Comparison of ENCODE assay signal across 8 cellular contexts in genomic region chr19:48290341-48290922, GRCh38. TPM values are rescaled to one million over a fixed set of nuclear protein-coding genes. Genes with fewer than 3 reads are reported as not detected.
DNase-seq lines count a peak whose midpoint lies in the region; ATAC-seq and TF ChIP-seq lines count a peak whose summit lies in the region.

No MANE protein-coding gene starts in this region.

- POLR2A ChIA-PET in activated CD4-positive, alpha-beta memory T cell treated with anti-CD3 and anti-CD28 coated beads for 36 hours (lab: Charles Lee), result no interaction called here

- H3K27ac Mint-ChIP-seq in activated CD4-positive, alpha-beta memory T cell treated with anti-CD3 and anti-CD28 coated beads for 36 hours, result no peak overlapping the region

- ATAC-seq in HG03175 (IDR thresholded peaks at IDR 0.05; ENCODE audit: unreplicated experiment) (no peak), HG03139 (IDR thresholded peaks at IDR 0.05; ENCODE audit: unreplicated experiment) (no peak)

- H3K36me3 ChIP-seq in right atrium auricular region (no peaks in the 10 kb centered on the region), skeletal muscle tissue (ENCODE audit: control insufficient read depth in 3 of 3, insufficient read depth in 3 of 3, low read length in 3 of 3) (no peaks in the 10 kb centered on the region)

- peaks cover 7% of the 10 kb centered on the region for H3K4me1 Mint-ChIP-seq in activated CD4-positive, alpha-beta memory T cell treated with anti-CD3 and anti-CD28 coated beads for 36 hours (ENCODE audit: low read depth)

- H3K27ac ChIP-seq in right atrium auricular region (peak overlapping the region in 1 of 2 donors; percentile 58), skeletal muscle tissue (ENCODE audit: low read depth, low read length) (no peak overlapping the region)

- H3K9ac ChIP-seq in skeletal muscle tissue (ENCODE audit: low read depth in 1 of 3, low read length in 3 of 3), result peak overlapping the region in 2 of 3 donors; percentile 43 to 54

- H3K9me3 ChIP-seq in right atrium auricular region (peaks cover 0 to 12% of the 10 kb centered on the region in 2 donors), skeletal muscle tissue (ENCODE audit: control insufficient read depth in 3 of 3, low read length in 3 of 3) (peaks cover 0 to 3% (median 3%) of the 10 kb centered on the region in 3 donors)

- no peak for TF ChIP-seq CTCF in right atrium auricular region (IDR thresholded peaks at IDR 0.05)

- peak overlapping the region; percentile 24 to 51 for H3K4me3 ChIP-seq in right atrium auricular region
- H3K4me3 ChIP-seq in skeletal muscle tissue (ENCODE audit: low read length in 3 of 3), result peak overlapping the region in 2 of 3 donors; percentile 65 to 69

- H3K9me3 Mint-ChIP-seq in activated CD4-positive, alpha-beta memory T cell treated with anti-CD3 and anti-CD28 coated beads for 36 hours, result peaks cover 11% of the 10 kb centered on the region

- no peaks in the 10 kb centered on the region for H3K27me3 Mint-ChIP-seq in activated CD4-positive, alpha-beta memory T cell treated with anti-CD3 and anti-CD28 coated beads for 36 hours

- CTCF ChIA-PET in activated CD4-positive, alpha-beta memory T cell treated with anti-CD3 and anti-CD28 coated beads for 36 hours (lab: Charles Lee), result interaction anchor here (1.0 to 3.3 kb wide), 8 partner anchors 9 to 183 kb away, joined by 4 to 16 read pairs (median 5); partner anchors contain the start of gene ZNF114

- H3K27me3 ChIP-seq in right atrium auricular region (no peaks in the 10 kb centered on the region), skeletal muscle tissue (ENCODE audit: control insufficient read depth in 3 of 3, insufficient read depth in 3 of 3, low read length in 3 of 3) (peaks cover 5 to 10% (median 5%) of the 10 kb centered on the region in 3 donors)

- DNase-seq in NCI-H82 (lab: John Stamatoyannopoulos, UW) (peak; percentile 23), NCI-H82 treated with DMSO at 0.1 percent for 48 hours (lab: John Stamatoyannopoulos, UW; ENCODE audit: unreplicated experiment) (no peak), right atrium auricular region (ENCODE audit: low spot score) (no peak), DMS114 treated with DMSO at 0.1 percent for 48 hours (lab: John Stamatoyannopoulos, UW; ENCODE audit: unreplicated experiment) (no peak)
- DNase-seq in activated CD4-positive, alpha-beta memory T cell treated with anti-CD3 and anti-CD28 coated beads for 36 hours, result no peak

- peak overlapping the region; percentile 69 for H3K4me3 Mint-ChIP-seq in activated CD4-positive, alpha-beta memory T cell treated with anti-CD3 and anti-CD28 coated beads for 36 hours

- H3K4me1 ChIP-seq in right atrium auricular region, result peaks cover 0 to 12% of the 10 kb centered on the region in 2 donors
- H3K4me1 ChIP-seq in skeletal muscle tissue (ENCODE audit: control insufficient read depth in 3 of 3, insufficient read depth in 3 of 3, low read length in 3 of 3), result peaks cover 5 to 9% (median 8%) of the 10 kb centered on the region in 3 donors

- intact Hi-C loops in activated CD4-positive, alpha-beta memory T cell treated with anti-CD3 and anti-CD28 coated beads for 36 hours (cut with micrococcal nuclease), result no loop called here

- H3K36me3 Mint-ChIP-seq in activated CD4-positive, alpha-beta memory T cell treated with anti-CD3 and anti-CD28 coated beads for 36 hours, result peaks cover 6% of the 10 kb centered on the region

RNA-seq across cellular contexts. Expression of gene ZNF114, which starts 20.6 kb away (rescaled TPM):
- total RNA-seq in activated CD4-positive, alpha-beta memory T cell treated with anti-CD3 and anti-CD28 coated beads for 36 hours, result under 1 TPM; 0.29 to 0.31 TPM
- total RNA-seq in right atrium auricular region (under 1 TPM; 0.24 to 0.33 TPM), skeletal muscle tissue (2.6 TPM)

RNA-seq across cellular contexts. Expression of gene CARD8, which starts 34.7 kb away (rescaled TPM):
- 100 to 1,000 TPM; 152 TPM for total RNA-seq in activated CD4-positive, alpha-beta memory T cell treated with anti-CD3 and anti-CD28 coated beads for 36 hours
- 10 to 100 TPM; 19.7 to 21.2 TPM for total RNA-seq in right atrium auricular region
- 26.6 TPM for total RNA-seq in skeletal muscle tissue

RNA-seq across cellular contexts. Expression of gene EMP3, which starts 34.9 kb away (rescaled TPM):
- 100 to 1,000 TPM; 168 to 179 TPM for total RNA-seq in activated CD4-positive, alpha-beta memory T cell treated with anti-CD3 and anti-CD28 coated beads for 36 hours
- total RNA-seq in right atrium auricular region (10 to 100 TPM; 16.9 to 95.9 TPM), skeletal muscle tissue (72.5 TPM)
